15 cellular contexts compared by ENCODE assay signal in genomic region chr3:188031106-188031505, GRCh38.
DNase-seq lines count a peak whose midpoint lies in the region; ATAC-seq and TF ChIP-seq lines count a peak whose summit lies in the region.
"Had no signal": no experiment of that assay in that cellular context is flagged by ENCODE, and none has a peak within 500 bp of the region (broad histone marks: within the 10 kb centered on the region; RNA-seq: fewer than 3 reads in every experiment).

No MANE protein-coding gene starts in this region.

- H3K36me3 ChIP-seq in BLaER1 (no peaks in the 10 kb centered on the region), DOHH2 (ENCODE audit: control insufficient read depth, low read length) (peaks cover 2% of the 10 kb centered on the region; the same call in 1 of the 2 replicates), SU-DHL-6 (ENCODE audit: low read length) (no peaks in the 10 kb centered on the region)
- H3K36me3 ChIP-seq: BE2C had no signal

- H3K4me2 ChIP-seq in BLaER1 (peak overlapping the region; percentile 62), DOHH2 (ENCODE audit: low read length) (peak overlapping the region; percentile 26), SU-DHL-6 (ENCODE audit: low read depth, low read length, poor library complexity, severe bottlenecking) (peak overlapping the region; percentile 17)

- peak overlapping the region; percentile 28; the same call in 1 of the 2 replicates for H3K27ac ChIP-seq in BLaER1
- peak overlapping the region; percentile 27 for H3K27ac ChIP-seq in DOHH2 (ENCODE audit: low read depth, low read length)
- H3K27ac ChIP-seq in SU-DHL-6 (ENCODE audit: low read depth, low read length): no peak overlapping the region
- no peak overlapping the region for H3K27ac ChIP-seq in RWPE1

- H3K9me2 ChIP-seq in DOHH2 (replicated peaks; ENCODE audit: control insufficient read depth, low read length): no peaks in the 10 kb centered on the region
- H3K9me2 ChIP-seq in SU-DHL-6 (replicated peaks; ENCODE audit: insufficient read depth, low read length): no peaks in the 10 kb centered on the region

- DNase-seq in NAMALWA (ENCODE audit: low spot score) (peak; percentile 56), SKM-1 treated with dmso at 0.1 percent for 144 hours (lab: John Stamatoyannopoulos, UW; ENCODE audit: unreplicated experiment) (no peak), RWPE1 (ENCODE audit: low spot score) (no peak)
- DNase-seq: BE2C; Caco-2; CD8-positive, alpha-beta memory T cell; HCEC 1CT; HFFc6; IMR-90 had no signal

- H3K9ac ChIP-seq in BLaER1: no peak overlapping the region
- H3K9ac ChIP-seq in SU-DHL-6 (ENCODE audit: low read length): peak overlapping the region; percentile 23; the same call in 1 of the 2 replicates

- POLR2A ChIA-PET in RWPE1 (lab: Yijun Ruan, JAX; ENCODE audit: low non-redundant PET): no interaction called here

- H3K4me3 ChIP-seq in BLaER1: no peak overlapping the region
- peak overlapping the region; percentile 2; the same call in 1 of the 2 replicates for H3K4me3 ChIP-seq in DOHH2 (ENCODE audit: low read length)
- no peak overlapping the region for H3K4me3 ChIP-seq in SU-DHL-6 (ENCODE audit: insufficient read depth, low read length, poor library complexity, severe bottlenecking)
- H3K4me3 ChIP-seq: GM12878 had no signal

- TF ChIP-seq CTCF in DOHH2 (IDR thresholded peaks at IDR 0.05; ENCODE audit: low read depth, low read length, poor library complexity, severe bottlenecking): peak; percentile 15
- TF ChIP-seq CTCF in SU-DHL-6 (IDR thresholded peaks at IDR 0.05; ENCODE audit: insufficient read depth, low read length, poor library complexity, severe bottlenecking): no peak
- TF ChIP-seq CTCF in RWPE1 (conservative IDR thresholded peaks at IDR 0.05; ENCODE audit: low read depth): no peak

- CTCF ChIA-PET in RWPE1 (lab: Yijun Ruan, JAX): no interaction called here

- H3K79me2 ChIP-seq in DOHH2 (ENCODE audit: control insufficient read depth, low read length) (no peaks in the 10 kb centered on the region), SU-DHL-6 (ENCODE audit: insufficient read depth, low read length) (no peaks in the 10 kb centered on the region)

- H3K4me1 ChIP-seq in BLaER1: peaks cover 27% of the 10 kb centered on the region
- peaks cover 36% of the 10 kb centered on the region for H3K4me1 ChIP-seq in DOHH2 (ENCODE audit: control insufficient read depth, low read length)
- H3K4me1 ChIP-seq: BE2C had no signal

- H3K9me3 ChIP-seq in BLaER1: peaks cover 46% of the 10 kb centered on the region
- H3K9me3 ChIP-seq in DOHH2 (ENCODE audit: control insufficient read depth, insufficient read depth, low read length): peaks cover 6% of the 10 kb centered on the region; the same call in 1 of the 2 replicates
- H3K9me3 ChIP-seq in SU-DHL-6 (ENCODE audit: insufficient read depth, low read length): no peaks in the 10 kb centered on the region
- H3K9me3 ChIP-seq: BE2C had no signal

- H3F3A ChIP-seq in DOHH2 (ENCODE audit: control insufficient read depth, insufficient read depth) (no peaks in the 10 kb centered on the region), SU-DHL-6 (ENCODE audit: insufficient read depth) (no peaks in the 10 kb centered on the region)

- H2AFZ ChIP-seq in SU-DHL-6 (ENCODE audit: low read depth, low read length, severe bottlenecking): peak overlapping the region; percentile 72

- ATAC-seq in HG02571 (IDR thresholded peaks at IDR 0.05; ENCODE audit: unreplicated experiment) (no peak), esophagus mucosa (no peak)
- ATAC-seq: GM12878 had no signal

- no peaks in the 10 kb centered on the region for H4K20me1 ChIP-seq in BLaER1
- no peaks in the 10 kb centered on the region for H4K20me1 ChIP-seq in DOHH2 (ENCODE audit: control insufficient read depth, insufficient read depth, low read depth, low read length)
- H4K20me1 ChIP-seq in SU-DHL-6 (ENCODE audit: low read depth, low read length): no peaks in the 10 kb centered on the region

- no peaks in the 10 kb centered on the region for H3K27me3 ChIP-seq in BLaER1
- H3K27me3 ChIP-seq in DOHH2 (ENCODE audit: control insufficient read depth, low read length): no peaks in the 10 kb centered on the region
- H3K27me3 ChIP-seq in SU-DHL-6 (ENCODE audit: low read length): no peaks in the 10 kb centered on the region
- H3K27me3 ChIP-seq: BE2C had no signal

Comparison
In these comparisons a context has a peak if more than half of its experiments do, and no peak if none do; other contexts are left out.
1. H3K27ac ChIP-seq: peak in BLaER1 (single experiment) and DOHH2 (single experiment); none in SU-DHL-6 (single experiment) and RWPE1 (single experiment).
2. Peak in every context shown above with its lines, with median percentiles within 50 percentile points of each other: H3K4me2 ChIP-seq.